ENCODE assay signal across 8 cellular contexts in the genomic region with DNA sequence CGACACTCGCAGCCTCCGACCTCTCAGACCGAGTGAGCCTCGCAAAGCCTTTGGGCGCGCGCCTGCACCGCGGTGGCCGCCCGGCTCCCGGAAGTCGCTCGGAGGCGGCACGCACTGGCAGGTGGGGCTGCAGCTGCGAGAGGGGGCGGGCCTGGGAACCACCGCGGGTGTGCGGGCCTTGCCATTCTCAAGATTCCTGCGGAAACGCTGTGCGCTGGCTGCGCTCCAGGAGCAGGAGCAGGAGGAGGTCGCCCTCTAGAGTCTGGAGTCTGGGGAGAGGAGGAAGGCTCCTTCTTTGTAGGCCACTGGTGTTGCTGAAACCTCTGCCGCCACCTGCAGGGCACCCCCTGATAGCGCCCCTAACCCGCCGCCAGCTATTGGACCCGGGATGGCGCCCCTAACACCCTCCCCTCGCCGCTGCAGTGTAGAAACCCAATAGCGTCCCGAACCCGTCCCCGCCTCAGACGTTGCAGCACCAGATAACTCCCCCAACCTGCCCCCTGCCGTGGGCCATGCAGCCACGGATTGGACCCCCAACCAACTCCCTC.
DNase-seq lines count a peak whose midpoint lies in the region; ATAC-seq and TF ChIP-seq lines count a peak whose summit lies in the region.
"Not testable (repeated sequence)": the region's sequence is repeated elsewhere in the genome, so short reads cannot be mapped to it uniquely, and the experiment has no call there.

No MANE protein-coding gene starts in this region.

- H3K4me3 Mint-ChIP-seq in endothelial cell (ENCODE audit: unreplicated experiment) (peak overlapping the region; percentile 69), naive B cell (peak overlapping the region in 5 of 8 donors; percentile 86 to 94 (median 92))

- H3K36me3 Mint-ChIP-seq in endothelial cell (ENCODE audit: low read depth, unreplicated experiment); naive B cell: not testable (repeated sequence)

- TF ChIP-seq CTCF in endothelial cell (IDR thresholded peaks at IDR 0.05; ENCODE audit: unreplicated experiment): not testable (repeated sequence)

- peak; percentile 97 for ATAC-seq in GM21447 (IDR thresholded peaks at IDR 0.05; ENCODE audit: unreplicated experiment)
- peak; percentile 97 for ATAC-seq in HG03520 (IDR thresholded peaks at IDR 0.05; ENCODE audit: unreplicated experiment)
- peak; percentile 20 to 87 for ATAC-seq in naive B cell (ENCODE audit: low read depth in 2 of 2)

- H3K27me3 Mint-ChIP-seq in endothelial cell (ENCODE audit: unreplicated experiment); naive B cell: not testable (repeated sequence)

- DNase-seq in DMS79 (lab: John Stamatoyannopoulos, UW): peak; percentile 78
- peak; percentile 93 for DNase-seq in NCI-H82 (lab: John Stamatoyannopoulos, UW)
- peak; percentile 75 for DNase-seq in activated CD8-positive, alpha-beta memory T cell treated with anti-CD3 and anti-CD28 coated beads, Interleukin-2, amount 50 U/mL, for 48 hours
- DNase-seq in endothelial cell (ENCODE audit: low spot score): peak; percentile 74
- not testable (repeated sequence) for DNase-seq in naive B cell
- DNase-seq in stimulated activated CD8-positive, alpha-beta memory T cell treated with anti-CD3 and anti-CD28 coated beads, Interleukin-7, amount 100 ng/mL, for 4 hours (ENCODE audit: low read depth in 2 of 2): peak; percentile 17 to 64

- not testable (repeated sequence) for H3K27ac Mint-ChIP-seq in endothelial cell (ENCODE audit: unreplicated experiment)
- H3K27ac Mint-ChIP-seq in naive B cell: peak overlapping the region in 4 of 6 donors; percentile 25 to 88 (median 72)

- not testable (repeated sequence) for H3K4me1 Mint-ChIP-seq in endothelial cell (ENCODE audit: unreplicated experiment); naive B cell

- not testable (repeated sequence) for H3K9me3 Mint-ChIP-seq in endothelial cell (ENCODE audit: unreplicated experiment); naive B cell
